ENCODE assay signal across 38 cellular contexts in the genomic region with DNA sequence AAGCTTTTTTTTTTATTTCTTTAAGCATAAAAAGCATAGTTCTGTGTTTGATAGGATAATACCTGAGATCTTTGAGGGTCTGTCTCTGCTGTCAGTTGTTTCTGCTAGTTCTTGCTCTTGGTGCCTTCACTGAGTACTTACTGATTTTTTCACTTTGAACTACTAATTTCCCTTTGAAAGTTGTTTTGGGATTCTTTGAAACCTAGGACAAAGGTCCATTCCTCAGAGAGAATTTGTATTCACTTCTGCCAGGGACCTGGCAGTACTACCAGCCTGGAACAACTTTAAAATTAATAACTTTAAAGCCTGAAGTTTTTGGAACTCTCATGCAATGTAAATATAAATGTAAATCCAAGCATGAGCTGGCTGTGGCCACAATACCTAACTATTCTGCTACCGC.
"Had no signal": no experiment of that assay in that cellular context is flagged by ENCODE, and none has a peak within 500 bp of the region (broad histone marks: within the 10 kb centered on the region; RNA-seq: fewer than 3 reads in every experiment).

No MANE protein-coding gene starts in this region.

- DNase-seq: activated CD4-positive, alpha-beta memory T cell treated with anti-CD3 and anti-CD28 coated beads, Interleukin-2, amount 10 ng/mL, durations not matched to agents 7 days and 5 days; activated CD4-positive, alpha-beta T cell treated with anti-CD3 and anti-CD28 coated beads for 1 hour; activated CD4-positive, alpha-beta T cell treated with anti-CD3 and anti-CD28 coated beads for 36 hours; activated CD4-positive, alpha-beta T cell treated with anti-CD3 and anti-CD28 coated beads for 48 hours; activated CD4-positive, alpha-beta T cell treated with anti-CD3 and anti-CD28 coated beads, Interleukin-2, amount 10 ng/mL, durations not matched to agents 7 days and 5 days; activated CD4-positive, alpha-beta T cell treated with anti-CD3 and anti-CD28 coated beads, Interleukin-2, amount 50 U/mL, for 48 hours; activated CD4-positive, CD25-positive, alpha-beta regulatory T cell; activated CD8-positive, alpha-beta memory T cell treated with anti-CD3 and anti-CD28 coated beads for 24 hours; activated CD8-positive, alpha-beta memory T cell treated with anti-CD3 and anti-CD28 coated beads, Interleukin-2, amount 10 ng/mL, durations not matched to agents 7 days and 5 days; activated CD8-positive, alpha-beta memory T cell treated with anti-CD3 and anti-CD28 coated beads, Interleukin-2, amount 50 U/mL, for 48 hours; activated CD8-positive, alpha-beta T cell treated with anti-CD3 and anti-CD28 coated beads, Interleukin-2, amount 10 ng/mL, durations not matched to agents 7 days and 5 days; activated effector memory CD4-positive, alpha-beta T cell treated with Interleukin-2 at 50 U/mL for 16 hours; activated gamma-delta T cell; activated naive CD4-positive, alpha-beta T cell treated with anti-CD3 and anti-CD28 coated beads, Interleukin-2, amount 10 ng/mL, durations not matched to agents 7 days and 5 days; activated naive CD4-positive, alpha-beta T cell treated with Interleukin-2 at 50 U/mL for 16 hours; activated naive CD8-positive, alpha-beta T cell treated with anti-CD3 and anti-CD28 coated beads, Interleukin-2, amount 10 ng/mL, durations not matched to agents 7 days and 5 days; activated naive CD8-positive, alpha-beta T cell treated with anti-CD3 and anti-CD28 coated beads, Interleukin-2, amount 50 U/mL, for 24 hours; activated T-cell treated with anti-CD3 and anti-CD28 coated beads, Interleukin-2, amount 50 U/mL, for 24 hours; activated T-cell treated with anti-CD3 and anti-CD28 coated beads, Interleukin-2, amount 50 U/mL, for 48 hours; amygdala; anterior cingulate cortex; caudate nucleus; cerebellar nuclear complex; T-helper 1 cell; T-helper 2 cell; T-helper 9 cell had no signal

- ATAC-seq: activated CD4-positive, alpha-beta T cell treated with anti-CD3 and anti-CD28 coated beads for 36 hours; activated CD4-positive, CD25-positive, alpha-beta regulatory T cell treated with anti-CD3 and anti-CD28 coated beads, Interleukin-2, amount 50 U/mL, for 24 hours; activated CD8-positive, alpha-beta memory T cell treated with anti-CD3 and anti-CD28 coated beads, Interleukin-2, amount 10 ng/mL, durations not matched to agents 7 days and 5 days; activated naive CD8-positive, alpha-beta T cell treated with anti-CD3 and anti-CD28 coated beads, Interleukin-2, amount 50 U/mL, for 24 hours; WTC11 had no signal

- H3K36me3 Mint-ChIP-seq: activated naive CD4-positive, alpha-beta T cell treated with anti-CD3 and anti-CD28 coated beads, Interleukin-2, amount 50 U/mL, for 24 hours; activated naive CD8-positive, alpha-beta T cell; brain; WTC11 had no signal

- H3K4me3 ChIP-seq: ascending aorta, cardiac muscle cell had no signal

- H3K27ac Mint-ChIP-seq: activated CD4-positive, alpha-beta memory T cell treated with anti-CD3 and anti-CD28 coated beads, Interleukin-2, amount 10 ng/mL, durations not matched to agents 7 days and 5 days; activated CD4-positive, alpha-beta T cell treated with anti-CD3 and anti-CD28 coated beads for 36 hours; activated CD4-positive, alpha-beta T cell treated with anti-CD3 and anti-CD28 coated beads, Interleukin-2, amount 10 ng/mL, durations not matched to agents 7 days and 5 days; activated naive CD4-positive, alpha-beta T cell treated with anti-CD3 and anti-CD28 coated beads, Interleukin-2, amount 10 ng/mL, durations not matched to agents 7 days and 5 days; activated naive CD4-positive, alpha-beta T cell treated with anti-CD3 and anti-CD28 coated beads, Interleukin-2, amount 50 U/mL, for 24 hours; activated naive CD8-positive, alpha-beta T cell; activated naive CD8-positive, alpha-beta T cell treated with anti-CD3 and anti-CD28 coated beads, Interleukin-2, amount 50 U/mL, for 24 hours; activated T-cell treated with anti-CD3 and anti-CD28 coated beads, Interleukin-2, amount 50 U/mL, for 24 hours; activated T-helper 2 cell treated with anti-CD3 and anti-CD28 coated beads, Interferon-gamma antibody, Interleukin-2, Interleukin-4, amounts not matched to agents 10 μg/mL and 5 μg/mL and 100 μg/mL, durations not matched to agents 14 hours and 24 hours and 36 hours; brain; T-helper 1 cell treated with Interleukin-12 subunit alpha and Interleukin-12 subunit beta and Interleukin-4 antibody, amounts not matched to agents 30 μg/mL and 1 μg/mL, for 36 hours; T-helper 2 cell treated with Interferon-gamma antibody and Interleukin-4, amounts not matched to agents 5 μg/mL and 100 μg/mL, for 36 hours; WTC11 had no signal

- H3K27ac ChIP-seq: ascending aorta, cardiac muscle cell, VCaP had no signal

- H3K27me3 Mint-ChIP-seq: activated CD4-positive, alpha-beta memory T cell treated with anti-CD3 and anti-CD28 coated beads, Interleukin-2, amount 10 ng/mL, durations not matched to agents 7 days and 5 days; activated CD4-positive, alpha-beta T cell treated with anti-CD3 and anti-CD28 coated beads for 36 hours; activated CD8-positive, alpha-beta memory T cell treated with anti-CD3 and anti-CD28 coated beads, Interleukin-2, amount 10 ng/mL, durations not matched to agents 7 days and 5 days; activated naive CD8-positive, alpha-beta T cell; activated naive CD8-positive, alpha-beta T cell treated with anti-CD3 and anti-CD28 coated beads, Interleukin-2, amount 10 ng/mL, durations not matched to agents 7 days and 5 days; activated naive CD8-positive, alpha-beta T cell treated with anti-CD3 and anti-CD28 coated beads, Interleukin-2, amount 50 U/mL, for 24 hours; activated T-cell treated with anti-CD3 and anti-CD28 coated beads, Interleukin-2, amount 50 U/mL, for 24 hours; brain; central memory CD8-positive, alpha-beta T cell had no signal

- H3K36me3 ChIP-seq: ascending aorta, cardiac muscle cell had no signal

- H3K9me3 ChIP-seq: ascending aorta had no signal

- H3K9me3 Mint-ChIP-seq: activated CD4-positive, alpha-beta memory T cell treated with anti-CD3 and anti-CD28 coated beads, Interleukin-2, amount 10 ng/mL, durations not matched to agents 7 days and 5 days; activated CD4-positive, alpha-beta T cell treated with anti-CD3 and anti-CD28 coated beads, Interleukin-2, amount 10 ng/mL, durations not matched to agents 7 days and 5 days; activated naive CD4-positive, alpha-beta T cell treated with anti-CD3 and anti-CD28 coated beads, Interleukin-2, amount 10 ng/mL, durations not matched to agents 7 days and 5 days; activated naive CD4-positive, alpha-beta T cell treated with anti-CD3 and anti-CD28 coated beads, Interleukin-2, amount 50 U/mL, for 24 hours; activated naive CD8-positive, alpha-beta T cell treated with anti-CD3 and anti-CD28 coated beads, Interleukin-2, amount 50 U/mL, for 24 hours; activated T-cell treated with anti-CD3 and anti-CD28 coated beads, Interleukin-2, amount 50 U/mL, for 24 hours; activated T-helper 2 cell treated with anti-CD3 and anti-CD28 coated beads, Interferon-gamma antibody, Interleukin-2, Interleukin-4, amounts not matched to agents 10 μg/mL and 5 μg/mL and 100 μg/mL, durations not matched to agents 14 hours and 24 hours and 36 hours; central memory CD8-positive, alpha-beta T cell; T-helper 1 cell treated with Interleukin-12 subunit alpha and Interleukin-12 subunit beta and Interleukin-4 antibody, amounts not matched to agents 30 μg/mL and 1 μg/mL, for 36 hours; T-helper 2 cell treated with Interferon-gamma antibody and Interleukin-4, amounts not matched to agents 5 μg/mL and 100 μg/mL, for 36 hours had no signal

- H3K4me3 Mint-ChIP-seq: activated CD4-positive, alpha-beta memory T cell treated with anti-CD3 and anti-CD28 coated beads, Interleukin-2, amount 10 ng/mL, durations not matched to agents 7 days and 5 days; activated CD4-positive, alpha-beta T cell treated with anti-CD3 and anti-CD28 coated beads for 36 hours; activated CD4-positive, alpha-beta T cell treated with anti-CD3 and anti-CD28 coated beads, Interleukin-2, amount 10 ng/mL, durations not matched to agents 7 days and 5 days; activated CD8-positive, alpha-beta memory T cell treated with anti-CD3 and anti-CD28 coated beads, Interleukin-2, amount 10 ng/mL, durations not matched to agents 7 days and 5 days; activated CD8-positive, alpha-beta T cell treated with anti-CD3 and anti-CD28 coated beads, Interleukin-2, amount 10 ng/mL, durations not matched to agents 7 days and 5 days; activated naive CD4-positive, alpha-beta T cell treated with anti-CD3 and anti-CD28 coated beads, Interleukin-2, amount 10 ng/mL, durations not matched to agents 7 days and 5 days; activated naive CD4-positive, alpha-beta T cell treated with anti-CD3 and anti-CD28 coated beads, Interleukin-2, amount 50 U/mL, for 24 hours; activated naive CD8-positive, alpha-beta T cell; activated naive CD8-positive, alpha-beta T cell treated with anti-CD3 and anti-CD28 coated beads, Interleukin-2, amount 50 U/mL, for 24 hours; activated T-cell treated with anti-CD3 and anti-CD28 coated beads, Interleukin-2, amount 50 U/mL, for 24 hours; brain; central memory CD8-positive, alpha-beta T cell; T-helper 1 cell treated with Interleukin-12 subunit alpha and Interleukin-12 subunit beta and Interleukin-4 antibody, amounts not matched to agents 30 μg/mL and 1 μg/mL, for 36 hours; T-helper 2 cell treated with Interferon-gamma antibody and Interleukin-4, amounts not matched to agents 5 μg/mL and 100 μg/mL, for 36 hours; WTC11 had no signal

- H3K27me3 ChIP-seq: ascending aorta, cardiac muscle cell had no signal

- H3K4me1 Mint-ChIP-seq: brain; central memory CD8-positive, alpha-beta T cell had no signal

- H3K4me1 ChIP-seq: ascending aorta had no signal
